ENCODE assay signal across 18 cellular contexts in the genomic region with DNA sequence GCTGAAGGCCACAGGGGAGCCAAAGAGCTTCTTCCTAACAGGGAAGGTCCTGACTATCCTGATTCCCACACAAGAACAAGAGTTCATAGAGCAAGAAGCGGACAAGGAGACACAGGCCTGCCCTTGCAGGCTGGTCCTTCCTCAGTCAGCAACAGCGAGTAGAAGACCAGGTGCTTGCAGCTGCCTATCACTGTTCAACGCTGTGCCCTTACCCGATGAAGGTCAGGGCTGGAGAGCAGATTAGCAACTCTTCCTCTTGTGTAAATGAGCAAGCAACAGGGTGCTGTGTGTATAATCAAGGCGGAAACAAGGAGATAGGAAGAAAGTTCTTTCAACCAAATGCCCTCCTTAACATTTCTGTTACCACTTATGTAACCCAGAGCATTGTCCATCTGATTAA.
"Had no signal": no experiment of that assay in that cellular context is flagged by ENCODE, and none has a peak within 500 bp of the region (broad histone marks: within the 10 kb centered on the region; RNA-seq: fewer than 3 reads in every experiment).

No MANE protein-coding gene starts in this region.

- H3K4me1 ChIP-seq: adrenal gland, gastrocnemius medialis, parathyroid adenoma, thyroid gland, uterus had no signal

- H3K27ac ChIP-seq: adrenal gland, epithelial cell of prostate, gastrocnemius medialis, neutrophil, parathyroid adenoma, thyroid gland, uterus, VCaP had no signal

- H3K27me3 Mint-ChIP-seq: activated naive CD4-positive, alpha-beta T cell treated with anti-CD3 and anti-CD28 coated beads, Interleukin-2, amount 50 U/mL, for 24 hours had no signal

- H2AFZ ChIP-seq: parathyroid adenoma had no signal

- ATAC-seq: activated CD8-positive, alpha-beta memory T cell treated with anti-CD3 and anti-CD28 coated beads, Interleukin-2, amount 10 ng/mL, durations not matched to agents 7 days and 5 days; effector memory CD8-positive, alpha-beta T cell; gastrocnemius medialis; left lobe of liver; naive thymus-derived CD4-positive, alpha-beta T cell; stimulated activated effector memory CD8-positive, alpha-beta T cell treated with anti-CD3 and anti-CD28 coated beads, Interleukin-12 subunit alpha, Interleukin-12 subunit beta, amount 100 ng/mL, for 72 hours had no signal

- H3K27me3 ChIP-seq: adrenal gland, gastrocnemius medialis, neutrophil, thyroid gland, uterus had no signal

- H3K36me3 Mint-ChIP-seq: activated CD8-positive, alpha-beta memory T cell treated with anti-CD3 and anti-CD28 coated beads, Interleukin-2, amount 10 ng/mL, durations not matched to agents 7 days and 5 days; activated naive CD4-positive, alpha-beta T cell treated with anti-CD3 and anti-CD28 coated beads, Interleukin-2, amount 50 U/mL, for 24 hours; naive thymus-derived CD4-positive, alpha-beta T cell; stimulated activated effector memory CD8-positive, alpha-beta T cell treated with anti-CD3 and anti-CD28 coated beads, Interleukin-12 subunit alpha, Interleukin-12 subunit beta, amount 100 ng/mL, for 72 hours had no signal

- H3K4me1 Mint-ChIP-seq: activated CD8-positive, alpha-beta memory T cell treated with anti-CD3 and anti-CD28 coated beads, Interleukin-2, amount 10 ng/mL, durations not matched to agents 7 days and 5 days had no signal

- DNase-seq: activated CD4-positive, alpha-beta T cell treated with anti-CD3 and anti-CD28 coated beads, Interleukin-2, amount 50 U/mL, for 48 hours; activated CD8-positive, alpha-beta memory T cell treated with anti-CD3 and anti-CD28 coated beads, Interleukin-2, amount 10 ng/mL, durations not matched to agents 7 days and 5 days; activated T-cell treated with anti-CD3 and anti-CD28 coated beads, Interleukin-2, amount 50 U/mL, for 1 hour; adrenal gland; dermis blood vessel endothelial cell; effector memory CD8-positive, alpha-beta T cell; gastrocnemius medialis; naive thymus-derived CD4-positive, alpha-beta T cell; thyroid gland; uterus had no signal

- H3K27ac Mint-ChIP-seq: activated CD8-positive, alpha-beta memory T cell treated with anti-CD3 and anti-CD28 coated beads, Interleukin-2, amount 10 ng/mL, durations not matched to agents 7 days and 5 days; activated naive CD4-positive, alpha-beta T cell treated with anti-CD3 and anti-CD28 coated beads, Interleukin-2, amount 50 U/mL, for 24 hours; effector memory CD8-positive, alpha-beta T cell; naive thymus-derived CD4-positive, alpha-beta T cell; stimulated activated effector memory CD8-positive, alpha-beta T cell treated with anti-CD3 and anti-CD28 coated beads, Interleukin-12 subunit alpha, Interleukin-12 subunit beta, amount 100 ng/mL, for 72 hours had no signal

- H3K4me3 Mint-ChIP-seq: activated CD8-positive, alpha-beta memory T cell treated with anti-CD3 and anti-CD28 coated beads, Interleukin-2, amount 10 ng/mL, durations not matched to agents 7 days and 5 days; activated naive CD4-positive, alpha-beta T cell treated with anti-CD3 and anti-CD28 coated beads, Interleukin-2, amount 50 U/mL, for 24 hours; effector memory CD8-positive, alpha-beta T cell; naive thymus-derived CD4-positive, alpha-beta T cell; stimulated activated effector memory CD8-positive, alpha-beta T cell treated with anti-CD3 and anti-CD28 coated beads, Interleukin-12 subunit alpha, Interleukin-12 subunit beta, amount 100 ng/mL, for 72 hours had no signal

- H3K4me3 ChIP-seq: adrenal gland, gastrocnemius medialis, thyroid gland, uterus had no signal

- FAIRE-seq: keratinocyte had no signal

- H3K36me3 ChIP-seq: adrenal gland, gastrocnemius medialis, neutrophil, thyroid gland, uterus had no signal

- H3K9ac ChIP-seq: parathyroid adenoma had no signal

- H3K9me3 ChIP-seq: adrenal gland, gastrocnemius medialis, neutrophil, thyroid gland, uterus had no signal

- H3K9me3 Mint-ChIP-seq: activated naive CD4-positive, alpha-beta T cell treated with anti-CD3 and anti-CD28 coated beads, Interleukin-2, amount 50 U/mL, for 24 hours; effector memory CD8-positive, alpha-beta T cell; naive thymus-derived CD4-positive, alpha-beta T cell; stimulated activated effector memory CD8-positive, alpha-beta T cell treated with anti-CD3 and anti-CD28 coated beads, Interleukin-12 subunit alpha, Interleukin-12 subunit beta, amount 100 ng/mL, for 72 hours had no signal

- H3K79me2 ChIP-seq: parathyroid adenoma had no signal
